8 cellular contexts compared by ENCODE assay signal in genomic region chr2:157492189-157492773, GRCh38. TPM values are rescaled to one million over a fixed set of nuclear protein-coding genes. Genes with fewer than 3 reads are reported as not detected.
DNase-seq lines count a peak whose midpoint lies in the region; ATAC-seq and TF ChIP-seq lines count a peak whose summit lies in the region.

No MANE protein-coding gene starts in this region.

- H3K4me1 Mint-ChIP-seq in naive thymus-derived CD8-positive, alpha-beta T cell, result peaks cover 16 to 54% (median 46%) of the 10 kb centered on the region in 4 donors

- H3K36me3 Mint-ChIP-seq in naive thymus-derived CD8-positive, alpha-beta T cell, result no peaks in the 10 kb centered on the region

- no peaks in the 10 kb centered on the region for H3K9me3 Mint-ChIP-seq in naive thymus-derived CD8-positive, alpha-beta T cell

- ATAC-seq in GM19468 (IDR thresholded peaks at IDR 0.05; ENCODE audit: extremely low read depth, unreplicated experiment) (peak; percentile 94), HG03521 (IDR thresholded peaks at IDR 0.05; ENCODE audit: unreplicated experiment) (peak; percentile 98)
- ATAC-seq in naive thymus-derived CD8-positive, alpha-beta T cell, result peak; percentile 90 to 91
- peak; percentile 82 for ATAC-seq in stimulated activated naive CD8-positive, alpha-beta T cell treated with anti-CD3 and anti-CD28 coated beads, Interleukin-15, Interleukin-2, amounts not matched to agents 100 U/mL and 50 U/mL, for 24 hours

- peak; percentile 14 for DNase-seq in DMS114 treated with DMSO at 0.1 percent for 48 hours (lab: John Stamatoyannopoulos, UW; ENCODE audit: unreplicated experiment)
- DNase-seq in NOMO-1 treated with DMSO at 0.1 percent for 48 hours (lab: John Stamatoyannopoulos, UW; ENCODE audit: unreplicated experiment), result peak; percentile 70
- peak; percentile 75 for DNase-seq in activated CD8-positive, alpha-beta memory T cell treated with anti-CD3 and anti-CD28 coated beads, Interleukin-2, amount 50 U/mL, for 48 hours
- DNase-seq in epithelial cell of proximal tubule (ENCODE audit: low read depth), result no peak
- peak; percentile 32 to 86 (median 71) for DNase-seq in naive thymus-derived CD8-positive, alpha-beta T cell
- DNase-seq in stimulated activated naive CD8-positive, alpha-beta T cell treated with anti-CD3 and anti-CD28 coated beads, Interleukin-15, Interleukin-2, amounts not matched to agents 100 U/mL and 50 U/mL, for 24 hours, result peak; percentile 73

- no peak overlapping the region for H3K4me3 Mint-ChIP-seq in naive thymus-derived CD8-positive, alpha-beta T cell

- POLR2A ChIA-PET in naive thymus-derived CD8-positive, alpha-beta T cell (lab: Charles Lee), result interaction anchor here (0.7 to 1.2 kb wide), 3 partner anchors 45 to 105 kb away, joined by 3 to 7 read pairs (median 3); partner anchors contain the start of gene CYTIP

- TF ChIP-seq CTCF in epithelial cell of proximal tubule (conservative IDR thresholded peaks at IDR 0.05; ENCODE audit: low read depth, low read length), result peak; percentile 80

- no peaks in the 10 kb centered on the region for H3K27me3 Mint-ChIP-seq in naive thymus-derived CD8-positive, alpha-beta T cell

- H3K27ac Mint-ChIP-seq in naive thymus-derived CD8-positive, alpha-beta T cell, result peak overlapping the region in 4 of 10 donors; percentile 12 to 84 (median 43)

- H3K4me3 ChIP-seq in epithelial cell of proximal tubule (ENCODE audit: low read depth, low read length), result no peak overlapping the region

RNA-seq across cellular contexts. Expression of gene CYTIP, which starts 48.4 kb away (rescaled TPM):
- total RNA-seq in epithelial cell of proximal tubule, result 1.3 and 4.8 TPM in 2 replicates
- total RNA-seq in naive thymus-derived CD8-positive, alpha-beta T cell, result 100 to 1,000 TPM; 308 to 341 TPM
- polyA plus RNA-seq in naive thymus-derived CD8-positive, alpha-beta T cell, result 100 to 1,000 TPM; 140 to 220 (median 155) TPM

Comparison
In these comparisons a context has a peak if more than half of its experiments do, and no peak if none do; other contexts are left out.
1. RNA of gene CYTIP, which starts 48.4 kb away (total RNA-seq): 308 to 341 TPM in naive thymus-derived CD8-positive, alpha-beta T cell; 1.3 to 4.8 TPM in epithelial cell of proximal tubule; every median in the first group is over 10 times any median in the second.
2. Peak in every context shown above with its lines, with median percentiles within 50 percentile points of each other: ATAC-seq.